ENCODE assay signal across 1 cellular context in genomic region chr7:91949221-91950009, GRCh38.
TF ChIP-seq lines count a peak whose summit lies in the region.

No MANE protein-coding gene starts in this region.

TF ChIP-seq in GM12878, 131 proteins besides CTCF, POLR2A, EP300 and RAD21 (continued from another document):
- 0 out of 2 replicates have a peak, but pooled peaks have one; percentile 14 for TF ChIP-seq ATF2 (IDR thresholded peaks at IDR 0.05; ENCODE audit: low read length)
- TF ChIP-seq SP1 (IDR thresholded peaks at IDR 0.05; ENCODE audit: low read depth, low read length): no peak
- TF ChIP-seq FOS (IDR thresholded peaks at IDR 0.05; ENCODE audit: borderline replicate concordance, extremely low read depth, insufficient read length): no peak
- no peak for TF ChIP-seq BACH1 (IDR thresholded peaks at IDR 0.05; ENCODE audit: borderline replicate concordance)
- TF ChIP-seq ZNF207 (IDR thresholded peaks at IDR 0.05; ENCODE audit: borderline replicate concordance): no peak
- 0 out of 2 replicates have a peak, but pooled peaks have one; percentile 17 for TF ChIP-seq TCF3 (IDR thresholded peaks at IDR 0.05; ENCODE audit: borderline replicate concordance, insufficient read depth, low read depth, low read length)
- TF ChIP-seq TARDBP (IDR thresholded peaks at IDR 0.05; ENCODE audit: borderline replicate concordance): no peak
- no peak for TF ChIP-seq CUX1 (IDR thresholded peaks at IDR 0.05; ENCODE audit: insufficient replicate concordance, low read depth, low read length)
- 0 out of 2 replicates have a peak, but pooled peaks have one; percentile 64 for TF ChIP-seq TCF12 (IDR thresholded peaks at IDR 0.05; ENCODE audit: low read depth, low read length)
- TF ChIP-seq NFYA (IDR thresholded peaks at IDR 0.05; ENCODE audit: borderline replicate concordance, low read depth, low read length): no peak
- TF ChIP-seq SMARCA5 (IDR thresholded peaks at IDR 0.05): no peak
- no peak for TF ChIP-seq MYC (IDR thresholded peaks at IDR 0.05; ENCODE audit: insufficient read depth, insufficient read length, insufficient replicate concordance, low read length, severe bottlenecking)
- 0 out of 2 replicates have a peak, but pooled peaks have one; percentile 12 for TF ChIP-seq PKNOX1 (IDR thresholded peaks at IDR 0.05)
- no peak for TF ChIP-seq RELA (IDR thresholded peaks at IDR 0.05; ENCODE audit: borderline replicate concordance, partially characterized antibody)
- peak; percentile 68 for TF ChIP-seq JUNB (IDR thresholded peaks at IDR 0.05)
